In the genomic region with DNA sequence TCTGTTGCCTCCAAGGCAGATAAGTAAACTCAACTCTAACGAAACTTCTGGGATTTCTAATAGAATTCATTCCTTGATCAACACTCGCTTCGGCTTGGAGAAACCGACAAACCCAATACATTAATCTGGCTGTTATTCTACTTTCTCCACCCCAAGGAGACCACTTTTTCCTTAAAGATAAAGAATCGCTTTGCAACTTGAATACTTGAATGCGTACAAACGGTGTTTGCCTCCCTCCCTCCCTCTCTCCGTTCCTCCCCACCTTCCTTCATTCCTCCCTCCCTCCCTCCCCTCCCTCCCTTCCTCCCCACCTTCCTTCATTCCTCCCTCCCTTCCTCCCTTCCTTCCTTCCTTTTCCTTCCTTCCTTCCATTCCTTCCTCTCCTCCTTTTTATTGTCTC, we compare ENCODE assay signal across 8 cellular contexts.
"Had no signal": no experiment of that assay in that cellular context is flagged by ENCODE, and none has a peak within 500 bp of the region (broad histone marks: within the 10 kb centered on the region; RNA-seq: fewer than 3 reads in every experiment).

No MANE protein-coding gene starts in this region.

- H3K4me2 ChIP-seq: KMS-11 had no signal

- H3K9ac ChIP-seq: KMS-11 had no signal

- H3K4me1 Mint-ChIP-seq: IgD-negative memory B cell had no signal

- H3K4me3 ChIP-seq: K562 had no signal

- FAIRE-seq: HTR-8/SVneo, K562 had no signal

- DNase-seq: IMR-90, KBM-7, KG1 had no signal

- ATAC-seq: K562 had no signal

- H3K4me3 Mint-ChIP-seq: IgD-negative memory B cell had no signal

- H3K36me3 Mint-ChIP-seq: IgD-negative memory B cell had no signal

- H3K27ac Mint-ChIP-seq: IgD-negative memory B cell had no signal

- H3K27ac ChIP-seq: HL-60, KMS-11 had no signal
